Comparison of ENCODE assay signal across 1 cellular context in the genomic region with DNA sequence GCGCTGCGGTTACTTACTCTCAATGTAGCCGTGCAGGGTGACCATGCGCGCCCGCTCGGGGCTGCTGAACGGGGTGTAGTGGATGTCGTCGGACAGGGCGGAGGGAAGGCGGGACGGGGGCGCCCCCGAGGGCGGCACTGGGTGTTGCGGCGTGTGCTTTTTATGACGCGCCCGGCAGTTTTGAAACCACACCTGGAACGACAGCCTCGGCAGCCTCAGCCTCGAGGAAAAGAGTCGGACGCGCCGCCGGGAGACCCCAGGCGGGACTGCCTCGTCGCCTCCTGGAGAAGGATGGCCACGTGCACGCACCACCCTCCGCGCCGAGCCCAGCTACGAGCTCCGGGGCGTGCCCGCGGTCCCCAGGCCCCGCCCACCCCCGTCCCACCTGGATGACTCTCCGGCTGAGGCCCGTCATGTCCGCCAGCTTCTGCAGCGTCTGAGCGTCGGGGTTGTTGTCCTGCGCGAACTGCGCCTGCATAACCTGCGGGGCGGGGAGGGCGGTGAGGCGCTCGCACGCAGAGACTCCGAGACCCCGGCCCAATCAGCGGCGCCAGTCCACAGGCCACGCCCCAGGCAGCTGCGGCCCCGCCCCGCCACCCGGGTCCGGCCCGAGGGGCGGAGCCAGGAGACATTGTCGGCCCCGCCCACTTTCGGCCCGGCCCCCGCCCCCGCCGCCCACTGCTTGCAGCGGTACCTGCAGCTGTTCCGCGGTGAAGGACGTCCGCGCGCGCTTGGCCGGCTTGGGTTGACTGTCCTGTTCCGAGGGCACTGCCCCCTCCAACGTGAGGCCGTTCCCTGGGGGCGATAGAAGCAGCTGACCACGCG.
TF ChIP-seq lines count a peak whose summit lies in the region.

No MANE protein-coding gene starts in this region.

TF ChIP-seq in HepG2, 621 proteins besides CTCF, POLR2A, EP300 and RAD21 (continued from another document and continues in another):
- TF ChIP-seq NFAT5 (CRISPR knock-in tag; IDR thresholded peaks at IDR 0.05): peak; percentile 91
- peak; percentile 69 for TF ChIP-seq TFDP2 (CRISPR knock-in tag; IDR thresholded peaks at IDR 0.05)
- 0 out of 2 replicates have a peak, but pooled peaks have one; percentile 50 for TF ChIP-seq TEAD2 (CRISPR knock-in tag; IDR thresholded peaks at IDR 0.05)
- TF ChIP-seq ZMYM2 (CRISPR knock-in tag; IDR thresholded peaks at IDR 0.05): peak; percentile 67; the same call in 1 of the 2 replicates
- TF ChIP-seq ZNF44 (CRISPR knock-in tag; IDR thresholded peaks at IDR 0.05): 0 out of 2 replicates have a peak, but pooled peaks have one; percentile 58
- TF ChIP-seq SAP130 (CRISPR knock-in tag; IDR thresholded peaks at IDR 0.05; ENCODE audit: low read depth): peak; percentile 21; the same call in 1 of the 2 replicates
- TF ChIP-seq ZNF564 (CRISPR knock-in tag; IDR thresholded peaks at IDR 0.05): 0 out of 2 replicates have a peak, but pooled peaks have one; percentile 56
- no peak for TF ChIP-seq NCOA1 (CRISPR knock-in tag; IDR thresholded peaks at IDR 0.05)
- TF ChIP-seq KDM1A (CRISPR knock-in tag; IDR thresholded peaks at IDR 0.05): no peak
- 0 out of 2 replicates have a peak, but pooled peaks have one; percentile 48 for TF ChIP-seq ZNF543 (CRISPR knock-in tag; IDR thresholded peaks at IDR 0.05)
- TF ChIP-seq ZNF746 (CRISPR knock-in tag; IDR thresholded peaks at IDR 0.05): 0 out of 2 replicates have a peak, but pooled peaks have one; percentile 73
- TF ChIP-seq ZNF776 (CRISPR knock-in tag; IDR thresholded peaks at IDR 0.05): peak; percentile 50; the same call in 1 of the 2 replicates
- TF ChIP-seq ZNF18 (CRISPR knock-in tag; IDR thresholded peaks at IDR 0.05; ENCODE audit: insufficient replicate concordance): peak; percentile 31
- TF ChIP-seq ZNF503 (CRISPR knock-in tag; IDR thresholded peaks at IDR 0.05): no peak
- TF ChIP-seq, protein P1, sequence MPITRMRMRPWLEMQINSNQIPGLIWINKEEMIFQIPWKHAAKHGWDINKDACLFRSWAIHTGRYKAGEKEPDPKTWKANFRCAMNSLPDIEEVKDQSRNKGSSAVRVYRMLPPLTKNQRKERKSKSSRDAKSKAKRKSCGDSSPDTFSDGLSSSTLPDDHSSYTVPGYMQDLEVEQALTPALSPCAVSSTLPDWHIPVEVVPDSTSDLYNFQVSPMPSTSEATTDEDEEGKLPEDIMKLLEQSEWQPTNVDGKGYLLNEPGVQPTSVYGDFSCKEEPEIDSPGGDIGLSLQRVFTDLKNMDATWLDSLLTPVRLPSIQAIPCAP (CRISPR knock-in tag; IDR thresholded peaks at IDR 0.05; ENCODE audit: low read depth): 0 out of 2 replicates have a peak, but pooled peaks have one; percentile 22
- TF ChIP-seq KLF12 (CRISPR knock-in tag; IDR thresholded peaks at IDR 0.05; ENCODE audit: borderline replicate concordance): peak; percentile 67
- peak; percentile 76 for TF ChIP-seq MYC (CRISPR knock-in tag; IDR thresholded peaks at IDR 0.05; ENCODE audit: borderline replicate concordance)
- peak; percentile 54; the same call in 1 of the 2 replicates for TF ChIP-seq ZNF768 (CRISPR knock-in tag; IDR thresholded peaks at IDR 0.05)
- peak; percentile 83 for TF ChIP-seq ZNF605 (CRISPR knock-in tag; IDR thresholded peaks at IDR 0.05)
- no peak for TF ChIP-seq MBNL3 (CRISPR knock-in tag; conservative IDR thresholded peaks at IDR 0.05)
- TF ChIP-seq RNF2 (conservative IDR thresholded peaks at IDR 0.05; ENCODE audit: low read depth): peak; percentile 65; the same call in 1 of the 2 replicates
- TF ChIP-seq RBFOX2 (IDR thresholded peaks at IDR 0.05; ENCODE audit: low read depth, low read length): no peak
- TF ChIP-seq CREB3 (CRISPR knock-in tag; IDR thresholded peaks at IDR 0.05): no peak
- TF ChIP-seq ZNF570 (CRISPR knock-in tag; IDR thresholded peaks at IDR 0.05; ENCODE audit: borderline replicate concordance): 0 out of 2 replicates have a peak, but pooled peaks have one; percentile 24
- TF ChIP-seq ZSCAN20 (CRISPR knock-in tag; IDR thresholded peaks at IDR 0.05; ENCODE audit: borderline replicate concordance): 0 out of 2 replicates have a peak, but pooled peaks have one; percentile 53
- TF ChIP-seq TCF7L2 (IDR thresholded peaks at IDR 0.05; ENCODE audit: low read depth, low read length): no peak
- TF ChIP-seq ARHGAP35 (CRISPR knock-in tag; IDR thresholded peaks at IDR 0.05; ENCODE audit: borderline replicate concordance): peak; percentile 43; the same call in 1 of the 2 replicates
- peak; percentile 8; the same call in 1 of the 2 replicates for TF ChIP-seq SOX5 (CRISPR knock-in tag; IDR thresholded peaks at IDR 0.05; ENCODE audit: borderline replicate concordance)
- peak; percentile 17; the same call in 1 of the 2 replicates for TF ChIP-seq ZBTB4 (CRISPR knock-in tag; IDR thresholded peaks at IDR 0.05; ENCODE audit: borderline replicate concordance)
- 0 out of 2 replicates have a peak, but pooled peaks have one; percentile 49 for TF ChIP-seq ISL2 (CRISPR knock-in tag; IDR thresholded peaks at IDR 0.05)
- TF ChIP-seq CENPX (CRISPR knock-in tag; IDR thresholded peaks at IDR 0.05): no peak
- TF ChIP-seq, protein P2, sequence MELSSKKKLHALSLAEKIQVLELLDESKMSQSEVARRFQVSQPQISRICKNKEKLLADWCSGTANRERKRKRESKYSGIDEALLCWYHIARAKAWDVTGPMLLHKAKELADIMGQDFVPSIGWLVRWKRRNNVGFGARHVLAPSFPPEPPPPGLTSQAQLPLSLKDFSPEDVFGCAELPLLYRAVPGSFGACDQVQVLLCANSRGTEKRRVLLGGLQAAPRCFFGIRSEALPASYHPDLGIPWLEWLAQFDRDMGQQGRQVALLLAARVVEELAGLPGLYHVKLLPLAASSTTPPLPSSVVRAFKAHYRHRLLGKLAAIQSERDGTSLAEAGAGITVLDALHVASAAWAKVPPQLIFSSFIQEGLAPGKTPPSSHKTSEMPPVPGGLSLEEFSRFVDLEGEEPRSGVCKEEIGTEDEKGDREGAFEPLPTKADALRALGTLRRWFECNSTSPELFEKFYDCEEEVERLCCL (CRISPR knock-in tag; IDR thresholded peaks at IDR 0.05; ENCODE audit: borderline replicate concordance): 0 out of 2 replicates have a peak, but pooled peaks have one; percentile 69
- TF ChIP-seq PRPF4 (IDR thresholded peaks at IDR 0.05; ENCODE audit: low read depth, low read length, poor library complexity, severe bottlenecking): no peak
- TF ChIP-seq, protein P3, sequence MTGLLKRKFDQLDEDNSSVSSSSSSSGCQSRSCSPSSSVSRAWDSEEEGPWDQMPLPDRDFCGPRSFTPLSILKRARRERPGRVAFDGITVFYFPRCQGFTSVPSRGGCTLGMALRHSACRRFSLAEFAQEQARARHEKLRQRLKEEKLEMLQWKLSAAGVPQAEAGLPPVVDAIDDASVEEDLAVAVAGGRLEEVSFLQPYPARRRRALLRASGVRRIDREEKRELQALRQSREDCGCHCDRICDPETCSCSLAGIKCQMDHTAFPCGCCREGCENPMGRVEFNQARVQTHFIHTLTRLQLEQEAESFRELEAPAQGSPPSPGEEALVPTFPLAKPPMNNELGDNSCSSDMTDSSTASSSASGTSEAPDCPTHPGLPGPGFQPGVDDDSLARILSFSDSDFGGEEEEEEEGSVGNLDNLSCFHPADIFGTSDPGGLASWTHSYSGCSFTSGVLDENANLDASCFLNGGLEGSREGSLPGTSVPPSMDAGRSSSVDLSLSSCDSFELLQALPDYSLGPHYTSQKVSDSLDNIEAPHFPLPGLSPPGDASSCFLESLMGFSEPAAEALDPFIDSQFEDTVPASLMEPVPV (CRISPR knock-in tag; IDR thresholded peaks at IDR 0.05): peak; percentile 52; the same call in 1 of the 2 replicates
- TF ChIP-seq RBM39 (IDR thresholded peaks at IDR 0.05; ENCODE audit: low read depth, low read length, poor library complexity, severe bottlenecking): peak; percentile 71
